14 cellular contexts compared by ENCODE assay signal in genomic region chr13:40484981-40485380, GRCh38.
DNase-seq lines count a peak whose midpoint lies in the region; ATAC-seq, FAIRE-seq and TF ChIP-seq lines count a peak whose summit lies in the region.
"Had no signal": no experiment of that assay in that cellular context is flagged by ENCODE, and none has a peak within 500 bp of the region (broad histone marks: within the 10 kb centered on the region; RNA-seq: fewer than 3 reads in every experiment).

No MANE protein-coding gene starts in this region.

- H3K36me3 ChIP-seq in Peyer's patch (no peaks in the 10 kb centered on the region), GM12878 (ENCODE audit: control insufficient read depth in 2 of 2, insufficient read depth in 2 of 2, low read length in 1 of 2) (no peaks in the 10 kb centered on the region), spleen (no peaks in the 10 kb centered on the region), HepG2 (replicated peaks in 1 of 2; ENCODE audit: control insufficient read depth in 1 of 2, insufficient read depth in 2 of 2, low read length in 2 of 2) (no peaks in the 10 kb centered on the region)
- H3K36me3 ChIP-seq: esophagus squamous epithelium, heart left ventricle had no signal

- intact Hi-C loops in GM12878 (cut with micrococcal nuclease; ENCODE audit: unreplicated experiment) (loop anchor here (2.0 kb wide), 1 partner anchor 34 kb away; no protein-coding TSS in a partner anchor), spleen (cut with DNase I; ENCODE audit: low total_unique reads) (no loop called here), HepG2 (cut with micrococcal nuclease; ENCODE audit: unreplicated experiment) (loop anchor here (2.0 to 5.0 kb wide), 2 partner anchors 78 to 177 kb away; no protein-coding TSS in a partner anchor)

- H4K20me1 ChIP-seq in GM12878 (ENCODE audit: control insufficient read depth, insufficient read depth) (no peaks in the 10 kb centered on the region; the same call in 1 of the 2 replicates), HepG2 (ENCODE audit: insufficient read depth, low read length) (no peaks in the 10 kb centered on the region)

- H3K27me3 ChIP-seq in Peyer's patch = no peaks in the 10 kb centered on the region
- H3K27me3 ChIP-seq in GM12878 (replicated peaks in 1 of 2; ENCODE audit: control insufficient read depth in 2 of 2, insufficient read depth in 2 of 2, low read length in 1 of 2) = no peaks in the 10 kb centered on the region; a peak in 1 of 4 replicates
- no peaks in the 10 kb centered on the region for H3K27me3 ChIP-seq in spleen (replicated peaks in 1 of 7)
- no peaks in the 10 kb centered on the region for H3K27me3 ChIP-seq in HepG2 (ENCODE audit: control insufficient read depth in 1 of 2, insufficient read depth in 2 of 2, low read length in 2 of 2)
- H3K27me3 ChIP-seq: heart left ventricle had no signal

- ATAC-seq in GM12878 (peak; percentile 6; the same call in 1 of the 3 replicates), HepG2 (no peak), GM18519 (IDR thresholded peaks at IDR 0.05; ENCODE audit: low FRiP score, unreplicated experiment) (no peak)
- ATAC-seq: heart left ventricle had no signal

- SMC1A ChIA-PET in GM12878 (lab: Charles Lee; ENCODE audit: uncharacterized antibody, unreplicated experiment) = interaction anchor here (0.6 to 1.3 kb wide), 2 partner anchors 29 to 71 kb away, joined by 3 read pairs; no protein-coding TSS in a partner anchor

- no peak for TF ChIP-seq POLR2A in Peyer's patch (IDR thresholded peaks at IDR 0.05)
- no peak for TF ChIP-seq POLR2A in GM12878 (IDR thresholded peaks at IDR 0.05; ENCODE audit: low read depth, low read length)
- no peak for TF ChIP-seq POLR2A in spleen (IDR thresholded peaks at IDR 0.05)
- no peak for TF ChIP-seq POLR2A in HepG2 (IDR thresholded peaks at IDR 0.05; ENCODE audit: insufficient read depth in 1 of 2, low read depth in 2 of 2, low read length in 2 of 2)

- no peaks in the 10 kb centered on the region for H3K9me3 ChIP-seq in Peyer's patch
- peaks cover 2% of the 10 kb centered on the region; the same call in 1 of the 3 replicates for H3K9me3 ChIP-seq in GM12878 (replicated peaks; ENCODE audit: control insufficient read depth, insufficient read depth, low read length)
- no peaks in the 10 kb centered on the region for H3K9me3 ChIP-seq in spleen
- no peaks in the 10 kb centered on the region for H3K9me3 ChIP-seq in HepG2 (ENCODE audit: low read length)
- H3K9me3 ChIP-seq: esophagus squamous epithelium, heart left ventricle had no signal

- FAIRE-seq in GM12878 (lab: Jason Lieb, UNC) (peak; percentile 7), HepG2 (lab: Jason Lieb, UNC) (no peak)

- H3K4me1 ChIP-seq in Peyer's patch (peaks cover 0 to 3% (median 0%) of the 10 kb centered on the region in 4 donors), GM12878 (ENCODE audit: control insufficient read depth, insufficient read depth, low read length) (peaks cover 19% of the 10 kb centered on the region), spleen (peaks cover 11 to 72% (median 46%) of the 10 kb centered on the region in 6 donors), HepG2 (ENCODE audit: insufficient read depth, low read length) (peaks cover 63% of the 10 kb centered on the region)

- H3K9ac ChIP-seq in GM12878 (ENCODE audit: control insufficient read depth, insufficient read depth, low read length) (no peak overlapping the region), HepG2 (ENCODE audit: insufficient read depth, low read depth, low read length) (no peak overlapping the region)

- peak; percentile 66 for DNase-seq in activated effector memory CD4-positive, alpha-beta T cell treated with anti-CD3 and anti-CD28 coated beads, Interleukin-2, amount 50 U/mL, for 16 hours
- DNase-seq in activated effector memory CD4-positive, alpha-beta T cell treated with Interleukin-2 at 50 U/mL for 16 hours = no peak
- DNase-seq in Peyer's patch = no peak
- DNase-seq in GM12878 (ENCODE audit: low read depth, low spot score) = no peak
- DNase-seq in spleen = no peak
- no peak for DNase-seq in HepG2 (ENCODE audit: low spot score)
- no peak for DNase-seq in H4 (ENCODE audit: low spot score)
- DNase-seq: esophagus squamous epithelium, HCEC 1CT, heart left ventricle, KBM-7, NCI-H187 treated with DMSO at 0.1 percent for 48 hours had no signal

- H2AFZ ChIP-seq in GM12878 (ENCODE audit: control insufficient read depth, low read depth, low read length) (no peak overlapping the region), HepG2 (ENCODE audit: low read length) (no peak overlapping the region)

- POLR2A ChIA-PET in GM12878 (lab: Charles Lee) = no interaction called here
- POLR2A ChIA-PET in HepG2 (lab: Yijun Ruan, JAX) = no interaction called here

- H3K4me2 ChIP-seq in GM12878 (ENCODE audit: control insufficient read depth, insufficient read depth) = no peak overlapping the region; the same call in 1 of the 2 replicates
- H3K4me2 ChIP-seq in HepG2 (ENCODE audit: low read depth, low read length) = no peak overlapping the region

- TF ChIP-seq CTCF in Peyer's patch (IDR thresholded peaks at IDR 0.05) (no peak), GM12878 (IDR thresholded peaks at IDR 0.05 in 2 of 3, conservative IDR thresholded peaks at IDR 0.05 in 1 of 3; ENCODE audit: control insufficient read depth in 2 of 3, extremely low read depth in 1 of 3, insufficient read depth in 1 of 3, low read depth in 3 of 3, low read length in 3 of 3) (no peak), spleen (IDR thresholded peaks at IDR 0.05 in 8 of 11, conservative IDR thresholded peaks at IDR 0.05 in 3 of 11) (no peak), HepG2 (CRISPR knock-in tag; IDR thresholded peaks at IDR 0.05) (no peak)

- TF ChIP-seq EP300 in GM12878 (IDR thresholded peaks at IDR 0.05; ENCODE audit: borderline replicate concordance in 1 of 2, control insufficient read depth in 1 of 2, low read depth in 2 of 2, low read length in 2 of 2) = no peak
- no peak for TF ChIP-seq EP300 in HepG2 (IDR thresholded peaks at IDR 0.05; ENCODE audit: low read depth in 2 of 2, low read length in 2 of 2)
- no peak for TF ChIP-seq EP300 in HepG2 (CRISPR knock-in tag; IDR thresholded peaks at IDR 0.05; ENCODE audit: borderline replicate concordance)

- no TSS peak for BruUV-seq in GM12878 (replicated peaks; lab: Mats Ljungman, UMichigan)
- BruUV-seq in HepG2 (replicated peaks; lab: Mats Ljungman, UMichigan) = no TSS peak

- WGBS in GM12878 (ENCODE audit: insufficient coverage, insufficient replicate concordance, low lambda C conversion rate, missing lambda C conversion rate) = 95% methylated on average over 7 of the region's 7 CpGs
- WGBS in spleen, 5 donors = 93 to 96% (median 93%) methylated on average over 7 of the region's 7 CpGs
- 94% methylated on average over 6 of the region's 7 CpGs for whole genome bisulfite sequencing in HepG2 (ENCODE audit: low lambda C conversion rate)

- CTCF ChIA-PET in GM12878 (lab: Yijun Ruan, JAX) (no interaction called here), HepG2 (lab: Yijun Ruan, JAX; ENCODE audit: low intra/inter-chr PET ratio, low total read pairs) (no interaction called here)

- no peak overlapping the region for H3K4me3 ChIP-seq in Peyer's patch
- no peak overlapping the region for H3K4me3 ChIP-seq in GM12878
- no peak overlapping the region for H3K4me3 ChIP-seq in spleen
- no peak overlapping the region for H3K4me3 ChIP-seq in HepG2 (replicated peaks in 1 of 3; ENCODE audit: insufficient read depth in 1 of 3, low read depth in 2 of 3, low read length in 3 of 3)
- H3K4me3 ChIP-seq: coronary artery, esophagus squamous epithelium, heart left ventricle had no signal

- in situ Hi-C loops in GM12878 (cut with MboI) (no loop called here), HepG2 (cut with HindIII; ENCODE audit: extremely low pct_ligation_motif_present, low pct_unique_long_range_greater_than_20kb) (no loop called here)

- H3K79me2 ChIP-seq in GM12878 (ENCODE audit: control insufficient read depth, insufficient read depth, low read length) = no peaks in the 10 kb centered on the region
- no peaks in the 10 kb centered on the region for H3K79me2 ChIP-seq in HepG2 (ENCODE audit: insufficient read depth, low read length)

- H3K27ac ChIP-seq in Peyer's patch (peak overlapping the region in 3 of 4 donors; percentile 9 to 56 (median 47)), GM12878 (ENCODE audit: control insufficient read depth, insufficient read depth) (no peak overlapping the region), spleen (peak overlapping the region in 7 of 8 donors; percentile 19 to 81 (median 57)), HepG2 (ENCODE audit: extremely low read length, insufficient read depth, low read length) (no peak overlapping the region)
- H3K27ac ChIP-seq: coronary artery had no signal

- RAD21 ChIA-PET in GM12878 (lab: Charles Lee; ENCODE audit: unreplicated experiment) = no interaction called here

- no peak for TF ChIP-seq RAD21 in GM12878 (IDR thresholded peaks at IDR 0.05; ENCODE audit: insufficient read depth, low read depth, low read length)
- TF ChIP-seq RAD21 in HepG2 (CRISPR knock-in tag; IDR thresholded peaks at IDR 0.05) = no peak

TF ChIP-seq in HepG2, 621 proteins besides CTCF, POLR2A, EP300 and RAD21 (continues in another document):
- TF ChIP-seq SP1 (IDR thresholded peaks at IDR 0.05) (no peak), SP1 (CRISPR knock-in tag; IDR thresholded peaks at IDR 0.05) (no peak)

Comparison
In these comparisons a context has a peak if more than half of its experiments do, and no peak if none do; other contexts are left out.
1. H3K27ac ChIP-seq: peak in Peyer's patch (3 of 4) and spleen (7 of 8); none in GM12878 (single experiment) and HepG2 (single experiment).